12 cellular contexts compared by ENCODE assay signal in genomic region chr2:128654404-128654803, GRCh38.
DNase-seq lines count a peak whose midpoint lies in the region; ATAC-seq and TF ChIP-seq lines count a peak whose summit lies in the region.
"Had no signal": no experiment of that assay in that cellular context is flagged by ENCODE, and none has a peak within 500 bp of the region (broad histone marks: within the 10 kb centered on the region; RNA-seq: fewer than 3 reads in every experiment).

No MANE protein-coding gene starts in this region.

- dilution Hi-C loops in mammary epithelial cell (cut with HindIII; ENCODE audit: low sequenced_read_pairs), result no loop called here

- intact Hi-C loops in naive thymus-derived CD4-positive, alpha-beta T cell (cut with micrococcal nuclease), result no loop called here
- intact Hi-C loops in mammary epithelial cell (cut with micrococcal nuclease), result no loop called here

- POLR2A ChIA-PET in WTC11 (lab: Charles Lee) (no interaction called here), HEK293T (lab: Yijun Ruan, JAX) (no interaction called here)
- POLR2A ChIA-PET in naive thymus-derived CD4-positive, alpha-beta T cell (lab: Charles Lee), result no interaction called here

- peak overlapping the region; percentile 19; the same call in 1 of the 2 replicates for H3K27ac Mint-ChIP-seq in WTC11
- no peak overlapping the region for H3K27ac Mint-ChIP-seq in naive thymus-derived CD4-positive, alpha-beta T cell
- H3K27ac Mint-ChIP-seq: activated CD8-positive, alpha-beta memory T cell treated with anti-CD3 and anti-CD28 coated beads, Interleukin-2, amount 10 ng/mL, durations not matched to agents 7 days and 5 days; activated naive CD8-positive, alpha-beta T cell had no signal

- ATAC-seq in WTC11, result no peak
- peak; percentile 83 for ATAC-seq in naive thymus-derived CD4-positive, alpha-beta T cell
- no peak for ATAC-seq in HG03139 (IDR thresholded peaks at IDR 0.05; ENCODE audit: unreplicated experiment)
- ATAC-seq: activated CD8-positive, alpha-beta memory T cell treated with anti-CD3 and anti-CD28 coated beads, Interleukin-2, amount 10 ng/mL, durations not matched to agents 7 days and 5 days had no signal

- H3K79me2 ChIP-seq in mammary epithelial cell (ENCODE audit: insufficient read depth, low read length), result no peaks in the 10 kb centered on the region

- H3K27ac ChIP-seq in naive thymus-derived CD4-positive, alpha-beta T cell (ENCODE audit: low read depth, low read length), result no peak overlapping the region
- H3K27ac ChIP-seq in mammary epithelial cell (ENCODE audit: insufficient read depth, low read depth, low read length), result no peak overlapping the region
- H3K27ac ChIP-seq: sigmoid colon had no signal

- no peak for TF ChIP-seq CTCF in WTC11 (IDR thresholded peaks at IDR 0.05)
- TF ChIP-seq CTCF in mammary epithelial cell (conservative IDR thresholded peaks at IDR 0.05 in 1 of 2, IDR thresholded peaks at IDR 0.05 in 1 of 2; ENCODE audit: extremely low read depth in 1 of 2, insufficient read depth in 1 of 2, low read depth in 1 of 2, low read length in 2 of 2), result no peak

- no peaks in the 10 kb centered on the region for H3K36me3 Mint-ChIP-seq in WTC11
- peaks cover 0 to 3% (median 0%) of the 10 kb centered on the region in 5 donors for H3K36me3 Mint-ChIP-seq in naive thymus-derived CD4-positive, alpha-beta T cell
- H3K36me3 Mint-ChIP-seq: activated CD8-positive, alpha-beta memory T cell treated with anti-CD3 and anti-CD28 coated beads, Interleukin-2, amount 10 ng/mL, durations not matched to agents 7 days and 5 days; activated naive CD8-positive, alpha-beta T cell had no signal

- no peaks in the 10 kb centered on the region for H3K27me3 Mint-ChIP-seq in WTC11 (ENCODE audit: low read depth)
- peaks cover 5 to 34% (median 6%) of the 10 kb centered on the region in 5 donors for H3K27me3 Mint-ChIP-seq in naive thymus-derived CD4-positive, alpha-beta T cell

- H3K27me3 ChIP-seq in naive thymus-derived CD4-positive, alpha-beta T cell (ENCODE audit: control insufficient read depth in 2 of 2, insufficient read depth in 2 of 2, low read length in 2 of 2), result no peaks in the 10 kb centered on the region
- H3K27me3 ChIP-seq in mammary epithelial cell (ENCODE audit: insufficient read depth, low read length), result no peaks in the 10 kb centered on the region
- H3K27me3 ChIP-seq: sigmoid colon had no signal

- no peaks in the 10 kb centered on the region for H3K9me3 ChIP-seq in naive thymus-derived CD4-positive, alpha-beta T cell (ENCODE audit: control insufficient read depth in 2 of 3, low read length in 3 of 3)
- no peaks in the 10 kb centered on the region for H3K9me3 ChIP-seq in mammary epithelial cell (replicated peaks; ENCODE audit: insufficient read depth, low read length)
- H3K9me3 ChIP-seq: sigmoid colon had no signal

- WGBS in mammary epithelial cell (ENCODE audit: low coverage, missing lambda C conversion rate), result 77% methylated on average over 4 of the region's 5 CpGs

- H3K4me1 ChIP-seq in naive thymus-derived CD4-positive, alpha-beta T cell (ENCODE audit: control insufficient read depth in 2 of 2, insufficient read depth in 2 of 2, low read length in 2 of 2), result no peaks in the 10 kb centered on the region
- no peaks in the 10 kb centered on the region for H3K4me1 ChIP-seq in mammary epithelial cell (ENCODE audit: insufficient read depth, low read length)
- H3K4me1 ChIP-seq: sigmoid colon had no signal

- no peak overlapping the region for H2AFZ ChIP-seq in mammary epithelial cell (ENCODE audit: low read depth, low read length)

- no peak overlapping the region for H3K4me2 ChIP-seq in mammary epithelial cell (ENCODE audit: insufficient read depth, low read depth, low read length)

- H3K9ac ChIP-seq in mammary epithelial cell (ENCODE audit: insufficient read depth, low read length), result no peak overlapping the region

- no peaks in the 10 kb centered on the region for H4K20me1 ChIP-seq in mammary epithelial cell (ENCODE audit: insufficient read depth, low read length)

- no peaks in the 10 kb centered on the region for H3K36me3 ChIP-seq in naive thymus-derived CD4-positive, alpha-beta T cell (ENCODE audit: control insufficient read depth in 2 of 3, insufficient read depth in 3 of 3, low read length in 3 of 3)
- H3K36me3 ChIP-seq in mammary epithelial cell (ENCODE audit: insufficient read depth, low read length), result no peaks in the 10 kb centered on the region
- H3K36me3 ChIP-seq: sigmoid colon had no signal

- peak; percentile 80 for DNase-seq in GF-D8 (lab: John Stamatoyannopoulos, UW)
- peak; percentile 50 for DNase-seq in KG1 (lab: John Stamatoyannopoulos, UW)
- DNase-seq in WTC11 (ENCODE audit: low spot score), result no peak
- no peak for DNase-seq in naive thymus-derived CD4-positive, alpha-beta T cell
- DNase-seq in mammary epithelial cell, result no peak
- DNase-seq in HuH-7.5 (ENCODE audit: low spot score), result no peak
- no peak for DNase-seq in HEK293T (ENCODE audit: extremely low spot score)
- DNase-seq: activated CD8-positive, alpha-beta memory T cell treated with anti-CD3 and anti-CD28 coated beads, Interleukin-2, amount 10 ng/mL, durations not matched to agents 7 days and 5 days; sigmoid colon; T-helper 9 cell had no signal

- BruUV-seq in mammary epithelial cell (replicated peaks; lab: Mats Ljungman, UMichigan), result no TSS peak

- no peak overlapping the region for H3K4me3 ChIP-seq in naive thymus-derived CD4-positive, alpha-beta T cell (ENCODE audit: low read length)
- H3K4me3 ChIP-seq in mammary epithelial cell (replicated peaks in 1 of 3; ENCODE audit: insufficient read depth in 1 of 3, low read depth in 2 of 3, low read length in 3 of 3), result no peak overlapping the region
- H3K4me3 ChIP-seq: sigmoid colon had no signal

- H3K4me3 Mint-ChIP-seq in WTC11, result no peak overlapping the region
- no peak overlapping the region for H3K4me3 Mint-ChIP-seq in naive thymus-derived CD4-positive, alpha-beta T cell
- H3K4me3 Mint-ChIP-seq: activated CD8-positive, alpha-beta memory T cell treated with anti-CD3 and anti-CD28 coated beads, Interleukin-2, amount 10 ng/mL, durations not matched to agents 7 days and 5 days; activated naive CD8-positive, alpha-beta T cell had no signal

- H3K4me1 Mint-ChIP-seq in WTC11, result peaks cover 10% of the 10 kb centered on the region
- H3K4me1 Mint-ChIP-seq in naive thymus-derived CD4-positive, alpha-beta T cell, result peaks cover 0 to 7% (median 0%) of the 10 kb centered on the region in 7 donors
- H3K4me1 Mint-ChIP-seq: activated CD8-positive, alpha-beta memory T cell treated with anti-CD3 and anti-CD28 coated beads, Interleukin-2, amount 10 ng/mL, durations not matched to agents 7 days and 5 days had no signal

- H3K9me3 Mint-ChIP-seq in WTC11, result no peaks in the 10 kb centered on the region
- H3K9me3 Mint-ChIP-seq in naive thymus-derived CD4-positive, alpha-beta T cell, result peaks cover 0 to 6% (median 2%) of the 10 kb centered on the region in 11 donors

- in situ Hi-C loops in mammary epithelial cell (cut with MboI; ENCODE audit: low sequenced_read_pairs in 2 of 2), result no loop called here

- CTCF ChIA-PET in WTC11 (lab: Charles Lee) (interaction anchor here (1.0 kb wide), 1 partner anchor 1269 kb away, joined by 3 read pairs; no protein-coding TSS in a partner anchor), mammary epithelial cell (lab: Charles Lee; ENCODE audit: low non-redundant PET) (no interaction called here), HEK293T (lab: Yijun Ruan, JAX) (no interaction called here)
- CTCF ChIA-PET in naive thymus-derived CD4-positive, alpha-beta T cell (lab: Charles Lee), result no interaction called here

TF ChIP-seq in WTC11, 78 proteins besides CTCF, POLR2A, EP300 and RAD21 (continues in another document):
- no peak for TF ChIP-seq FOXP1 (CRISPR knock-in tag; IDR thresholded peaks at IDR 0.05; ENCODE audit: borderline replicate concordance)
- no peak for TF ChIP-seq E2F5 (CRISPR knock-in tag; IDR thresholded peaks at IDR 0.05)
- TF ChIP-seq ZNF416 (CRISPR knock-in tag; IDR thresholded peaks at IDR 0.05), result no peak

TF ChIP-seq in HEK293T, 16 proteins besides CTCF, POLR2A, EP300 and RAD21:
- TF ChIP-seq SP1 (IDR thresholded peaks at IDR 0.05), result no peak
- no peak for TF ChIP-seq ZNF384 (IDR thresholded peaks at IDR 0.05)
- no peak for TF ChIP-seq CTBP1 (IDR thresholded peaks at IDR 0.05; ENCODE audit: borderline replicate concordance)
- no peak for TF ChIP-seq TARDBP (IDR thresholded peaks at IDR 0.05)
- TF ChIP-seq FOXK2 (IDR thresholded peaks at IDR 0.05), result no peak
- no peak for TF ChIP-seq FOXM1 (IDR thresholded peaks at IDR 0.05; ENCODE audit: borderline replicate concordance)
- TF ChIP-seq ELF4 (IDR thresholded peaks at IDR 0.05), result no peak
- no peak for TF ChIP-seq PKNOX1 (IDR thresholded peaks at IDR 0.05)

Comparison
In these comparisons a context has a peak if more than half of its experiments do, and no peak if none do; other contexts are left out.
1. DNase-seq: peak in GF-D8 (single experiment) and KG1 (single experiment); none in WTC11 (single experiment), naive thymus-derived CD4-positive, alpha-beta T cell (0 of 9), mammary epithelial cell (single experiment), HuH-7.5 (single experiment) and HEK293T (single experiment).